1 cellular context compared by ENCODE assay signal in genomic region chrX:109912993-109913392, GRCh38.
TF ChIP-seq lines count a peak whose summit lies in the region.
"Not testable (repeated sequence)": the region's sequence is repeated elsewhere in the genome, so short reads cannot be mapped to it uniquely, and the experiment has no call there.

No MANE protein-coding gene starts in this region.

- H3K4me1 ChIP-seq in HEK293 (ENCODE audit: control insufficient read depth, insufficient read depth, low read length) = not testable (repeated sequence)

- POLR2A ChIA-PET in HEK293 (lab: Yijun Ruan, JAX) = not testable (repeated sequence)

- not testable (repeated sequence) for H3K27ac ChIP-seq in HEK293 (ENCODE audit: extremely low read depth, low read depth, low read length)

- not testable (repeated sequence) for H3K4me3 ChIP-seq in HEK293 (ENCODE audit: low read depth, low read length)

- TF ChIP-seq CTCF in HEK293 (tag by site-specific recombination; IDR thresholded peaks at IDR 0.05) = not testable (repeated sequence)

- H3K9me3 ChIP-seq in HEK293 (ENCODE audit: control insufficient read depth, insufficient read depth, low read depth, low read length) = not testable (repeated sequence)

- CTCF ChIA-PET in HEK293 (lab: Yijun Ruan, JAX) = not testable (repeated sequence)

- H3K36me3 ChIP-seq in HEK293 (ENCODE audit: control insufficient read depth in 2 of 2, insufficient read depth in 1 of 2, low read length in 2 of 2) = not testable (repeated sequence)

TF ChIP-seq in HEK293, 187 proteins besides CTCF, POLR2A, EP300 and RAD21:
- TF ChIP-seq SCRT1 (tag by site-specific recombination; IDR thresholded peaks at IDR 0.05; ENCODE audit: borderline replicate concordance) = 0 out of 2 replicates have a peak, but pooled peaks have one; percentile 32
